8 cellular contexts compared by ENCODE assay signal in genomic region chr19:58466760-58467589, GRCh38. TPM values are rescaled to one million over a fixed set of nuclear protein-coding genes. Genes with fewer than 3 reads are reported as not detected.
DNase-seq lines count a peak whose midpoint lies in the region; ATAC-seq and TF ChIP-seq lines count a peak whose summit lies in the region.

Gene ZNF324, plus strand, starts transcription at chr19:58467080. Its CDS starts 2,106 bp downstream, at chr19:58469186.

- 0% methylated on average over 92 of the region's 92 CpGs for WGBS in aorta, 2 donors

- DNase-seq in NCI-H187 (lab: John Stamatoyannopoulos, UW) = peak; percentile 94 to 98
- peak; percentile 92 to 97 (median 97) for DNase-seq in T-helper 2 cell
- peak; percentile 99 for DNase-seq in right atrium auricular region (ENCODE audit: low spot score)
- peak; percentile 97 for DNase-seq in putamen (ENCODE audit: low spot score)
- peak; percentile 99 to 100 for DNase-seq in aorta

- H3K9me3 ChIP-seq in right atrium auricular region (no peaks in the 10 kb centered on the region), aorta (ENCODE audit: control insufficient read depth, low read length) (no peaks in the 10 kb centered on the region)

- H3K4me3 ChIP-seq in right atrium auricular region = peak within 1 kb of the TSS; percentile 80 to 87
- peak within 1 kb of the TSS; percentile 31 to 65 for H3K4me3 ChIP-seq in aorta (ENCODE audit: low read length in 2 of 2)

- no peaks in the 10 kb centered on the region for H3K27me3 ChIP-seq in right atrium auricular region
- H3K27me3 ChIP-seq in aorta (ENCODE audit: control insufficient read depth in 1 of 2, insufficient read depth in 2 of 2, low read length in 1 of 2) = no peaks in the 10 kb centered on the region

- no peak for TF ChIP-seq CTCF in right atrium auricular region (IDR thresholded peaks at IDR 0.05)

- ATAC-seq in GM18498 (IDR thresholded peaks at IDR 0.05; ENCODE audit: unreplicated experiment) (peak; percentile 93), HG02938 (IDR thresholded peaks at IDR 0.05; ENCODE audit: unreplicated experiment) (peak; percentile 79), aorta (ENCODE audit: low FRiP score) (peak; percentile 99)

- intact Hi-C loops in aorta (cut with DNase I) = no loop called here

- peak within 1 kb of the TSS; percentile 22 for H3K27ac ChIP-seq in angular gyrus (ENCODE audit: low read depth, low read length)
- peak within 1 kb of the TSS; percentile 76 to 77 for H3K27ac ChIP-seq in right atrium auricular region
- H3K27ac ChIP-seq in aorta (ENCODE audit: low read depth in 1 of 2, low read length in 2 of 2) = peak within 1 kb of the TSS in 1 of 2 donors; percentile 13

- H3K36me3 ChIP-seq in right atrium auricular region (peaks cover 20% of the 10 kb centered on the region), aorta (ENCODE audit: control insufficient read depth in 1 of 2, insufficient read depth in 2 of 2, low read length in 1 of 2) (peaks cover 0 to 4% of the 10 kb centered on the region in 2 donors)

- H3K4me1 ChIP-seq in right atrium auricular region (peaks cover 0 to 18% of the 10 kb centered on the region in 2 donors), aorta (ENCODE audit: control insufficient read depth in 1 of 2, insufficient read depth in 2 of 2, low read length in 2 of 2) (no peaks in the 10 kb centered on the region)

RNA-seq across cellular contexts. Expression of gene ZNF324, which starts in this region (rescaled TPM):
- total RNA-seq in right atrium auricular region (1 to 10 TPM; 5.9 to 9.9 TPM), aorta (10 to 100 TPM; 10.8 to 14.1 TPM)
- polyA plus RNA-seq in aorta = 1 to 10 TPM; 2.3 to 4.6 TPM
